ENCODE assay signal across 8 cellular contexts in the genomic region with DNA sequence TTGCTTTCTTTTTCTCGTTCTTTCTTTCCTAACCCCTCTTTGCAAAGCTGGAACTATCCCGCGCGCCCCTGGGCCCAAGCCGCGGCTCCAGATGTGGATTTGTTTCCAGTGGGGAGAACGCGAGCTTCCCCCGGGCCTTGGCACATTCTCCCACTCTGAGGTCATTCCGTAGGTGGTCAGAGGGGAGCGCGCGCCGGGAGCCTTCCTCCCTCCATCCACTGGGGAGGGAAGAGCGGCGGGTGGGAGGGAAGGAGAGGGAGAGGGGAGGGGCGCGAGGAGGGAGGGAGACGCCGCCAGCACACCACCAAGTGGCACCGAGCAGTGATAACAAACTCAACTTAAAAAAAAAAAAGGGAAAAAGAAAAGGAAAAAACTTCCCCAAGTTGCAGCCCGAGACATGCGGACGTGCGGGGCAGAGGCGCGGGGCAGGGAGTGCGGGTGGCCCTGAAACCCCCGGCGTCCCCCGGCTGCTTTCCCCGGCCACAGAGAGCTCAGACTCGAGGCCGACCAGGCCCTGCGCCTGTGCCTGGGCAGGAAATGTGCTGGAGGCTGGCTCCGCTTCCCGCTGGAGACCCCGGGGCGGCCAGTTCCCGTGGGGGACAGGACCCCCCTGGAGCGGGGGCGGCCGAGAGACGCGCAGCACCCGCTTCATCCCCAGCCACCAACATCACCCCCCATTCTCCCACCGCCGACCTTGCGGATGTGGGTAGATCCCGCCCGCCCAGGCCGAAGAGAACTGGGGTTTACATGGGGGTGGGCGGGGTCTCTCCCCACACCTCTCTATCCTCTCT. TPM values are rescaled to one million over a fixed set of nuclear protein-coding genes. Genes with fewer than 3 reads are reported as not detected.
DNase-seq lines count a peak whose midpoint lies in the region; ATAC-seq, FAIRE-seq and TF ChIP-seq lines count a peak whose summit lies in the region.

No MANE protein-coding gene starts in this region.

- no peaks in the 10 kb centered on the region for H3K9me3 ChIP-seq in uterus

- intact Hi-C loops in uterus (cut with DNase I; ENCODE audit: low total_unique reads): loop anchor here (5.0 to 10.0 kb wide), 5 partner anchors 38 to 432 kb away; no protein-coding TSS in a partner anchor

- H3K4me1 Mint-ChIP-seq in activated naive CD4-positive, alpha-beta T cell treated with anti-CD3 and anti-CD28 coated beads, Interleukin-2, amount 50 U/mL, for 24 hours: peaks cover 9% of the 10 kb centered on the region
- H3K4me1 Mint-ChIP-seq in nephron progenitor cell: peaks cover 50% of the 10 kb centered on the region

- TF ChIP-seq POLR2A in uterus (IDR thresholded peaks at IDR 0.05): peak; percentile 59

- no peaks in the 10 kb centered on the region for H3K9me3 Mint-ChIP-seq in activated naive CD4-positive, alpha-beta T cell treated with anti-CD3 and anti-CD28 coated beads, Interleukin-2, amount 50 U/mL, for 24 hours
- no peaks in the 10 kb centered on the region for H3K9me3 Mint-ChIP-seq in nephron progenitor cell

- DNase-seq in NCI-H748 (lab: John Stamatoyannopoulos, UW; ENCODE audit: unreplicated experiment) (peak; percentile 71), frontal cortex (ENCODE audit: low spot score in 2 of 2) (peak; percentile 78 to 81), nephron progenitor cell (peak; percentile 73), uterus (peak; percentile 94 to 95)

- peak overlapping the region; percentile 80 for H2AFZ ChIP-seq in ACC112 (ENCODE audit: low read length, unreplicated experiment)

- peak overlapping the region; percentile 87 for H3K4me3 Mint-ChIP-seq in activated naive CD4-positive, alpha-beta T cell treated with anti-CD3 and anti-CD28 coated beads, Interleukin-2, amount 50 U/mL, for 24 hours
- peak overlapping the region; percentile 90 for H3K4me3 Mint-ChIP-seq in nephron progenitor cell

- no peak for ATAC-seq in HG02610 (IDR thresholded peaks at IDR 0.05; ENCODE audit: unreplicated experiment)

- H3K27me3 ChIP-seq in ACC112 (ENCODE audit: insufficient read depth, low read length) (no peaks in the 10 kb centered on the region), uterus (no peaks in the 10 kb centered on the region)

- peaks cover 2% of the 10 kb centered on the region for H3K27me3 Mint-ChIP-seq in activated naive CD4-positive, alpha-beta T cell treated with anti-CD3 and anti-CD28 coated beads, Interleukin-2, amount 50 U/mL, for 24 hours
- H3K27me3 Mint-ChIP-seq in nephron progenitor cell (ENCODE audit: low read depth, poor library complexity): peaks cover 18% of the 10 kb centered on the region

- TF ChIP-seq CTCF in nephron progenitor cell (IDR thresholded peaks at IDR 0.05) (no peak), uterus (IDR thresholded peaks at IDR 0.05) (peak in 1 of 4 experiments; percentile 15)

- peaks cover 13% of the 10 kb centered on the region for H3K79me2 ChIP-seq in ACC112 (ENCODE audit: control insufficient read depth, insufficient read depth, low read length, unreplicated experiment)

- no peaks in the 10 kb centered on the region for H3K36me3 ChIP-seq in ACC112 (ENCODE audit: insufficient read depth, low read length)
- no peaks in the 10 kb centered on the region for H3K36me3 ChIP-seq in uterus

- H3K27ac ChIP-seq in ACC112 (ENCODE audit: low read depth, low read length) (peak overlapping the region; percentile 76), uterus (peak overlapping the region; percentile 97 to 98)

- no peaks in the 10 kb centered on the region for H3K36me3 Mint-ChIP-seq in activated naive CD4-positive, alpha-beta T cell treated with anti-CD3 and anti-CD28 coated beads, Interleukin-2, amount 50 U/mL, for 24 hours
- H3K36me3 Mint-ChIP-seq in nephron progenitor cell (ENCODE audit: low read depth): no peaks in the 10 kb centered on the region

- H3K4me3 ChIP-seq in ACC112 (ENCODE audit: low read depth, low read length) (peak overlapping the region; percentile 82), GM08714 (ENCODE audit: low read length) (peak overlapping the region; percentile 63; the same call in 1 of the 2 replicates), uterus (peak overlapping the region; percentile 66 to 98)

- H3K27ac Mint-ChIP-seq in activated naive CD4-positive, alpha-beta T cell treated with anti-CD3 and anti-CD28 coated beads, Interleukin-2, amount 50 U/mL, for 24 hours: no peak overlapping the region
- H3K27ac Mint-ChIP-seq in nephron progenitor cell: peak overlapping the region; percentile 98

- H3K4me1 ChIP-seq in ACC112 (ENCODE audit: control insufficient read depth, insufficient read depth, low read length, unreplicated experiment) (peaks cover 26% of the 10 kb centered on the region), uterus (peaks cover 0 to 8% of the 10 kb centered on the region in 2 donors)

- no peak for FAIRE-seq in frontal cortex (lab: Jason Lieb, UNC)

RNA-seq across cellular contexts. Expression of a gene that starts 3.1 kb away (rescaled TPM):
- total RNA-seq in frontal cortex (33.8 TPM), uterus (10 to 100 TPM in 2 of 4 donors, 1 to 10 TPM in 2; 1.8 to 31.0 (median 14.5) TPM)
